Comparison of ENCODE assay signal across 14 cellular contexts in genomic region chr15:39657181-39657580, GRCh38.
DNase-seq lines count a peak whose midpoint lies in the region; ATAC-seq and TF ChIP-seq lines count a peak whose summit lies in the region.
"Had no signal": no experiment of that assay in that cellular context is flagged by ENCODE, and none has a peak within 500 bp of the region (broad histone marks: within the 10 kb centered on the region; RNA-seq: fewer than 3 reads in every experiment).

No MANE protein-coding gene starts in this region.

- H3K27me3 Mint-ChIP-seq in HFFc6 (ENCODE audit: insufficient read depth) (no peaks in the 10 kb centered on the region), osteocyte (ENCODE audit: unreplicated experiment) (no peaks in the 10 kb centered on the region)
- no peaks in the 10 kb centered on the region for H3K27me3 Mint-ChIP-seq in CD4-positive, alpha-beta memory T cell

- H3K4me3 ChIP-seq in brain microvascular endothelial cell (ENCODE audit: low read depth, low read length) = no peak overlapping the region
- H3K4me3 ChIP-seq in CD4-positive, alpha-beta memory T cell (ENCODE audit: low read length in 2 of 2) = no peak overlapping the region
- H3K4me3 ChIP-seq: GM23338 had no signal

- H3K27me3 ChIP-seq in brain microvascular endothelial cell (replicated peaks) = no peaks in the 10 kb centered on the region
- no peaks in the 10 kb centered on the region for H3K27me3 ChIP-seq in CD4-positive, alpha-beta memory T cell (ENCODE audit: insufficient read depth, low read length)

- H3K36me3 Mint-ChIP-seq in HFFc6 (ENCODE audit: low read depth) = peaks cover 17% of the 10 kb centered on the region
- peaks cover 4% of the 10 kb centered on the region for H3K36me3 Mint-ChIP-seq in osteocyte (ENCODE audit: unreplicated experiment)
- H3K36me3 Mint-ChIP-seq in CD4-positive, alpha-beta memory T cell = no peaks in the 10 kb centered on the region
- H3K36me3 Mint-ChIP-seq: CD8-positive, alpha-beta T cell had no signal

- no peak for TF ChIP-seq CTCF in HFFc6 (IDR thresholded peaks at IDR 0.05)
- TF ChIP-seq CTCF in brain microvascular endothelial cell (IDR thresholded peaks at IDR 0.05; ENCODE audit: low read depth, low read length, missing control alignments) = no peak
- TF ChIP-seq CTCF in osteocyte (IDR thresholded peaks at IDR 0.05) = no peak

- no peaks in the 10 kb centered on the region for H3K9me3 ChIP-seq in CD4-positive, alpha-beta memory T cell (ENCODE audit: control insufficient read depth in 1 of 2, low read length in 2 of 2)
- H3K9me3 ChIP-seq: BE2C had no signal

- H3K9me3 Mint-ChIP-seq in HFFc6 (no peaks in the 10 kb centered on the region; the same call in 1 of the 2 replicates), osteocyte (ENCODE audit: unreplicated experiment) (peaks cover 5% of the 10 kb centered on the region)
- H3K9me3 Mint-ChIP-seq in CD4-positive, alpha-beta memory T cell = no peaks in the 10 kb centered on the region

- intact Hi-C loops in CD4-positive, alpha-beta memory T cell (cut with micrococcal nuclease) = no loop called here

- H3K27ac Mint-ChIP-seq in HFFc6 (peak overlapping the region; percentile 53; the same call in 1 of the 2 replicates), osteocyte (ENCODE audit: unreplicated experiment) (peak overlapping the region; percentile 70)
- H3K27ac Mint-ChIP-seq in CD4-positive, alpha-beta memory T cell = no peak overlapping the region
- H3K27ac Mint-ChIP-seq: CD8-positive, alpha-beta T cell; GM23338 had no signal

- H3K4me1 Mint-ChIP-seq in HFFc6 (ENCODE audit: low read depth) = peaks cover 42% of the 10 kb centered on the region
- peaks cover 35% of the 10 kb centered on the region for H3K4me1 Mint-ChIP-seq in osteocyte (ENCODE audit: unreplicated experiment)
- H3K4me1 Mint-ChIP-seq in CD4-positive, alpha-beta memory T cell = no peaks in the 10 kb centered on the region
- H3K4me1 Mint-ChIP-seq: GM23338 had no signal

- CTCF ChIA-PET in CD4-positive, alpha-beta memory T cell (lab: Charles Lee; ENCODE audit: partially characterized antibody) = no interaction called here

- DNase-seq in HFFc6 (no peak), brain microvascular endothelial cell (no peak), fibroblast of peridontal ligament (ENCODE audit: extremely low read depth) (peak; percentile 18), osteocyte (ENCODE audit: extremely low spot score, unreplicated experiment) (no peak), NCI-H128 (lab: John Stamatoyannopoulos, UW; ENCODE audit: unreplicated experiment) (no peak)
- no peak for DNase-seq in activated CD4-positive, CD25-positive, alpha-beta regulatory T cell (lab: John Stamatoyannopoulos, UW)
- DNase-seq in CD4-positive, alpha-beta memory T cell = no peak
- DNase-seq: BE2C; CD8-positive, alpha-beta T cell; KBM-7; NCI-H2081 treated with DMSO at 0.1 percent for 48 hours; NCI-H524 had no signal

- POLR2A ChIA-PET in CD4-positive, alpha-beta memory T cell (lab: Charles Lee; ENCODE audit: partially characterized antibody) = no interaction called here

- no peak for ATAC-seq in GM21367 (IDR thresholded peaks at IDR 0.05; ENCODE audit: unreplicated experiment)
- ATAC-seq: CD8-positive, alpha-beta T cell; GM23338 had no signal

- H3K4me1 ChIP-seq in CD4-positive, alpha-beta memory T cell (ENCODE audit: insufficient read depth, low read length) = no peaks in the 10 kb centered on the region

- in situ Hi-C loops in brain microvascular endothelial cell (cut with HindIII; ENCODE audit: low pct_ligation_motif_present, low sequenced_read_pairs) = no loop called here

- H3K27ac ChIP-seq in brain microvascular endothelial cell = peak overlapping the region; percentile 30
- H3K27ac ChIP-seq in CD4-positive, alpha-beta memory T cell (ENCODE audit: low read depth, low read length) = no peak overlapping the region

- H3K36me3 ChIP-seq in brain microvascular endothelial cell (replicated peaks) = no peaks in the 10 kb centered on the region
- H3K36me3 ChIP-seq in CD4-positive, alpha-beta memory T cell (ENCODE audit: insufficient read depth, low read length) = no peaks in the 10 kb centered on the region
- H3K36me3 ChIP-seq: BE2C had no signal

- H3K4me3 Mint-ChIP-seq in HFFc6 (peak overlapping the region; percentile 32; the same call in 1 of the 2 replicates), osteocyte (ENCODE audit: unreplicated experiment) (no peak overlapping the region)
- H3K4me3 Mint-ChIP-seq in CD4-positive, alpha-beta memory T cell = no peak overlapping the region
- H3K4me3 Mint-ChIP-seq: CD8-positive, alpha-beta T cell; GM23338 had no signal

Comparison
In these comparisons a context has a peak if more than half of its experiments do, and no peak if none do; other contexts are left out.
1. H3K27ac Mint-ChIP-seq: peak in HFFc6 (single experiment) and osteocyte (single experiment); none in CD4-positive, alpha-beta memory T cell (0 of 7).